17 cellular contexts compared by ENCODE assay signal in the genomic region with DNA sequence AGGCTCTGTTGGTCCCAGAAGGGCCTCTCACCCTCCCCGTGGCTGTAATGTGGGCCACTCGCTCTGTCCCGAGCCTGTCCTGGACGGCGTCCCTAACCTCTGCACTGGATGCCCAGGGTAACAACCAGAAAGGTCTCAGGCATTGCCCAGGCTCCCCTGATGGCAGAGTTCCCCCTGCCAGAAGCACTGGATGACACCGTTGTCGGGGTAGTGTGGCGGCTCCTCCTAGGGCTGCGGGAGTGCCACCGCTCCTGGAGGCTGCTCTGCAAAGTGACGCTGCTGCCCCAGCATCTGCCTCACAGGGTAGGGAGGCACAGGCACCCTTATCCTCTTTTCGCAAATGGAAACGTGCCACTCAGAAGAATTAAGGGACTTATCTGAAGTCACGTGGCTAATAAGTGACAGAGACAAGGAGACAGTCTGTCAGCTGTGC. TPM values are rescaled to one million over a fixed set of nuclear protein-coding genes. Genes with fewer than 3 reads are reported as not detected.
DNase-seq lines count a peak whose midpoint lies in the region; ATAC-seq and TF ChIP-seq lines count a peak whose summit lies in the region.
"Had no signal": no experiment of that assay in that cellular context is flagged by ENCODE, and none has a peak within 500 bp of the region (broad histone marks: within the 10 kb centered on the region; RNA-seq: fewer than 3 reads in every experiment).

No MANE protein-coding gene starts in this region.

- H3K9me3 Mint-ChIP-seq in CD4-positive, alpha-beta T cell, result no peaks in the 10 kb centered on the region
- peaks cover 0 to 3% (median 0%) of the 10 kb centered on the region in 11 donors for H3K9me3 Mint-ChIP-seq in naive thymus-derived CD4-positive, alpha-beta T cell

- no peak for DNase-seq in CD4-positive, alpha-beta T cell
- DNase-seq in NCI-H524 treated with DMSO at 0.1 percent for 48 hours (lab: John Stamatoyannopoulos, UW) (peak; percentile 80), Right ventricle myocardium superior (no peak), NCI-H1436 (lab: John Stamatoyannopoulos, UW) (no peak), NCI-H1092 (lab: John Stamatoyannopoulos, UW) (no peak), Kasumi-1 (lab: John Stamatoyannopoulos, UW) (no peak)
- no peak for DNase-seq in naive thymus-derived CD4-positive, alpha-beta T cell
- DNase-seq: activated effector memory CD4-positive, alpha-beta T cell treated with Interleukin-2 at 50 U/mL for 16 hours; colonic mucosa; Karpas-422; NCI-H1436 treated with DMSO at 0.1 percent for 48 hours; NCI-H446 treated with DMSO at 0.1 percent for 48 hours; stimulated activated naive CD4-positive, alpha-beta T cell treated with Interleukin-2 at 50 U/mL for 16 hours had no signal

- no peaks in the 10 kb centered on the region for H3K9me3 ChIP-seq in CD4-positive, alpha-beta T cell (ENCODE audit: control insufficient read depth, low read length)
- no peaks in the 10 kb centered on the region for H3K9me3 ChIP-seq in naive thymus-derived CD4-positive, alpha-beta T cell (ENCODE audit: control insufficient read depth in 2 of 3, low read length in 3 of 3)
- H3K9me3 ChIP-seq: ascending aorta, colonic mucosa, gastroesophageal sphincter had no signal

- no peak overlapping the region for H3K27ac ChIP-seq in CD4-positive, alpha-beta T cell (ENCODE audit: low read depth, low read length)
- H3K27ac ChIP-seq in naive thymus-derived CD4-positive, alpha-beta T cell (ENCODE audit: low read depth, low read length), result no peak overlapping the region
- H3K27ac ChIP-seq: ascending aorta, colonic mucosa, gastroesophageal sphincter, SK-N-MC had no signal

- H3K36me3 ChIP-seq in naive thymus-derived CD4-positive, alpha-beta T cell (ENCODE audit: control insufficient read depth in 2 of 3, insufficient read depth in 3 of 3, low read length in 3 of 3), result peaks cover 18 to 93% (median 25%) of the 10 kb centered on the region in 3 experiments
- H3K36me3 ChIP-seq: colonic mucosa had no signal

- intact Hi-C loops in CD4-positive, alpha-beta T cell (cut with DNase I, micrococcal nuclease), result no loop called here
- intact Hi-C loops in Right ventricle myocardium superior (cut with DNase I), result no loop called here
- intact Hi-C loops in naive thymus-derived CD4-positive, alpha-beta T cell (cut with micrococcal nuclease), result no loop called here

- H3K4me1 ChIP-seq in naive thymus-derived CD4-positive, alpha-beta T cell (ENCODE audit: control insufficient read depth in 2 of 2, insufficient read depth in 2 of 2, low read length in 2 of 2), result no peaks in the 10 kb centered on the region
- H3K4me1 ChIP-seq: ascending aorta, colonic mucosa, gastroesophageal sphincter had no signal

- peak overlapping the region; percentile 37 for H3K27ac Mint-ChIP-seq in CD4-positive, alpha-beta T cell
- H3K27ac Mint-ChIP-seq in naive thymus-derived CD4-positive, alpha-beta T cell, result peak overlapping the region in 6 of 9 donors; percentile 10 to 73 (median 46)

- H3K27me3 Mint-ChIP-seq in CD4-positive, alpha-beta T cell, result no peaks in the 10 kb centered on the region
- no peaks in the 10 kb centered on the region for H3K27me3 Mint-ChIP-seq in naive thymus-derived CD4-positive, alpha-beta T cell

- no peak for ATAC-seq in CD4-positive, alpha-beta T cell (ENCODE audit: poor library complexity)
- ATAC-seq in Right ventricle myocardium superior (ENCODE audit: poor library complexity), result peak; percentile 84
- no peak for ATAC-seq in naive thymus-derived CD4-positive, alpha-beta T cell
- no peak for ATAC-seq in GM19324 (IDR thresholded peaks at IDR 0.05; ENCODE audit: low FRiP score, unreplicated experiment)
- ATAC-seq: gastroesophageal sphincter had no signal

- H3K4me3 ChIP-seq in naive thymus-derived CD4-positive, alpha-beta T cell (ENCODE audit: low read length), result no peak overlapping the region
- H3K4me3 ChIP-seq: ascending aorta, colonic mucosa, gastroesophageal sphincter, SK-N-MC had no signal

- H3K27me3 ChIP-seq in CD4-positive, alpha-beta T cell (ENCODE audit: control insufficient read depth, insufficient read depth, low read length), result no peaks in the 10 kb centered on the region
- no peaks in the 10 kb centered on the region for H3K27me3 ChIP-seq in naive thymus-derived CD4-positive, alpha-beta T cell (ENCODE audit: control insufficient read depth in 2 of 2, insufficient read depth in 2 of 2, low read length in 2 of 2)
- H3K27me3 ChIP-seq: ascending aorta, colonic mucosa, gastroesophageal sphincter had no signal

- no peak overlapping the region for H3K4me3 Mint-ChIP-seq in CD4-positive, alpha-beta T cell
- no peak overlapping the region for H3K4me3 Mint-ChIP-seq in naive thymus-derived CD4-positive, alpha-beta T cell

- no peak for TF ChIP-seq CTCF in CD4-positive, alpha-beta T cell (IDR thresholded peaks at IDR 0.05)

- CTCF ChIA-PET in CD4-positive, alpha-beta T cell (lab: Charles Lee), result no interaction called here
- CTCF ChIA-PET in naive thymus-derived CD4-positive, alpha-beta T cell (lab: Charles Lee), result no interaction called here

- POLR2A ChIA-PET in CD4-positive, alpha-beta T cell (lab: Charles Lee), result no interaction called here
- POLR2A ChIA-PET in naive thymus-derived CD4-positive, alpha-beta T cell (lab: Charles Lee), result no interaction called here

- H3K4me1 Mint-ChIP-seq in CD4-positive, alpha-beta T cell (ENCODE audit: low read depth), result no peaks in the 10 kb centered on the region
- peaks cover 0 to 15% (median 0%) of the 10 kb centered on the region in 7 donors for H3K4me1 Mint-ChIP-seq in naive thymus-derived CD4-positive, alpha-beta T cell

- H3K36me3 Mint-ChIP-seq in CD4-positive, alpha-beta T cell (ENCODE audit: low read depth), result peaks cover 97% of the 10 kb centered on the region
- peaks cover 7 to 63% (median 34%) of the 10 kb centered on the region in 5 donors for H3K36me3 Mint-ChIP-seq in naive thymus-derived CD4-positive, alpha-beta T cell

RNA-seq across cellular contexts. Expression of a gene that starts 32.0 kb away (rescaled TPM):
- total RNA-seq in CD4-positive, alpha-beta T cell, result 10 to 100 TPM; 48.0 to 51.2 TPM
- total RNA-seq in Right ventricle myocardium superior, result 26.0 TPM
- total RNA-seq in naive thymus-derived CD4-positive, alpha-beta T cell, result 100 to 1,000 TPM in 2 of 5 experiments, 10 to 100 TPM in 3; 50.6 to 131 (median 65.6) TPM
- 10 to 100 TPM; 14.3 to 18.4 TPM for polyA plus RNA-seq in naive thymus-derived CD4-positive, alpha-beta T cell
